Comparison of ENCODE assay signal across 3 cellular contexts in the genomic region with DNA sequence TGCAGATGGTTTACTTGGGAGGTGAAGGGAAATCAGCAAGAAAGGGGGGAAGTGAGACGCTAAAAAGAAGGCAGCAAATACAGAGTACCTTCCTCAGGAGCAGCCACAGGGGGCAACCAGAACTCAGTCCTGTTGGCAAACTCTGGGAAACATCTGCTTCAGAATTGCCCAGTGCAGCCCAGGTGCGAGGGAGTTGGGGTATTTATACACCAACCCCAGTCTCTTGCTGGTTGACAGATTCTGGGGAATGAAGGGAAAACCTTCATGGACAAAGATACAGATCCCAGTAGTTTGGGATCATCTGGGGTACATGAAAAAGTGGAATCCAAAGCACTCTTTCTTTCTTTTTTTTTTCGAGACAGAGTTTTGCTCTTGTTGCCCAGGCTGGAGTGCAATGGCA. TPM values are rescaled to one million over a fixed set of nuclear protein-coding genes. Genes with fewer than 3 reads are reported as not detected.
"Had no signal": no experiment of that assay in that cellular context is flagged by ENCODE, and none has a peak within 500 bp of the region (broad histone marks: within the 10 kb centered on the region; RNA-seq: fewer than 3 reads in every experiment).

No MANE protein-coding gene starts in this region.

- DNase-seq: GDM1, GF-D8 had no signal

- ATAC-seq: GM12878 had no signal

- H3K4me3 ChIP-seq: GM12878 had no signal

RNA-seq across cellular contexts. Expression of a gene that starts 25.3 kb away (rescaled TPM):
- total RNA-seq: GM12878 had no signal
